1 cellular context compared by ENCODE assay signal in the genomic region with DNA sequence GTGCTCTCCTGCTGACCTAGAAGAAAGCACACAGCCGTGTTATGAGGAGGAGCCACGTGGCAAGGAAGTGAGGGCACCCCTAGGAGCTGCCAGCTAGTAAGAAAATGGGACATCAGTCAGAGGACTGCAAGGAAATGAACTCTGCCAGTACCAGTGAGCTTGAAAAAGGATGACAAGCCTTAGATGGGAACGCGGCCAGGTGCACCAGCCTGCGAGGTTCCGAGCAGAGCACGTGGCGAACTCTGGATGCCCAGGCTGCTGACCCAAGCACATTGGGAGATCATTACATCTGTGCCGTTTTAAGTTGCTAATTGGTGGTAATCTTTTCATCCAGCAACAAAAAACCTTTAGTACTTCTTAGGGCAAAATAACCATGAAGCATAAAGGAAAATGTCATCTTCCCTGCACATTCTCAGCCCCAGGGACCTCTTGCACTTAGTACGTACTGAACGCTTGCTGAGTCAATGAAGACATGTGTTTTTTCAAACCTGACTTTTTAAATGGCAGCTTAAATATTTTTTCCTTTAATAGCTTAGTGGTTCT.
TF ChIP-seq lines count a peak whose summit lies in the region.

No MANE protein-coding gene starts in this region.

TF ChIP-seq in GM23338, 12 proteins besides CTCF, POLR2A, EP300 and RAD21 (continued from another document):
- TF ChIP-seq, protein P1, sequence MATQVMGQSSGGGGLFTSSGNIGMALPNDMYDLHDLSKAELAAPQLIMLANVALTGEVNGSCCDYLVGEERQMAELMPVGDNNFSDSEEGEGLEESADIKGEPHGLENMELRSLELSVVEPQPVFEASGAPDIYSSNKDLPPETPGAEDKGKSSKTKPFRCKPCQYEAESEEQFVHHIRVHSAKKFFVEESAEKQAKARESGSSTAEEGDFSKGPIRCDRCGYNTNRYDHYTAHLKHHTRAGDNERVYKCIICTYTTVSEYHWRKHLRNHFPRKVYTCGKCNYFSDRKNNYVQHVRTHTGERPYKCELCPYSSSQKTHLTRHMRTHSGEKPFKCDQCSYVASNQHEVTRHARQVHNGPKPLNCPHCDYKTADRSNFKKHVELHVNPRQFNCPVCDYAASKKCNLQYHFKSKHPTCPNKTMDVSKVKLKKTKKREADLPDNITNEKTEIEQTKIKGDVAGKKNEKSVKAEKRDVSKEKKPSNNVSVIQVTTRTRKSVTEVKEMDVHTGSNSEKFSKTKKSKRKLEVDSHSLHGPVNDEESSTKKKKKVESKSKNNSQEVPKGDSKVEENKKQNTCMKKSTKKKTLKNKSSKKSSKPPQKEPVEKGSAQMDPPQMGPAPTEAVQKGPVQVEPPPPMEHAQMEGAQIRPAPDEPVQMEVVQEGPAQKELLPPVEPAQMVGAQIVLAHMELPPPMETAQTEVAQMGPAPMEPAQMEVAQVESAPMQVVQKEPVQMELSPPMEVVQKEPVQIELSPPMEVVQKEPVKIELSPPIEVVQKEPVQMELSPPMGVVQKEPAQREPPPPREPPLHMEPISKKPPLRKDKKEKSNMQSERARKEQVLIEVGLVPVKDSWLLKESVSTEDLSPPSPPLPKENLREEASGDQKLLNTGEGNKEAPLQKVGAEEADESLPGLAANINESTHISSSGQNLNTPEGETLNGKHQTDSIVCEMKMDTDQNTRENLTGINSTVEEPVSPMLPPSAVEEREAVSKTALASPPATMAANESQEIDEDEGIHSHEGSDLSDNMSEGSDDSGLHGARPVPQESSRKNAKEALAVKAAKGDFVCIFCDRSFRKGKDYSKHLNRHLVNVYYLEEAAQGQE (IDR thresholded peaks at IDR 0.05; ENCODE audit: unreplicated experiment), result no peak
- no peak for TF ChIP-seq JUNB (IDR thresholded peaks at IDR 0.05; ENCODE audit: unreplicated experiment)
- TF ChIP-seq EZH2 (IDR thresholded peaks at IDR 0.05; ENCODE audit: low read depth, unreplicated experiment), result no peak
- no peak for TF ChIP-seq ZNF331 (CRISPR knock-in tag; IDR thresholded peaks at IDR 0.05; ENCODE audit: low read depth)
- no peak for TF ChIP-seq EZH2phosphoT487 (IDR thresholded peaks at IDR 0.05; ENCODE audit: unreplicated experiment)
- no peak for TF ChIP-seq CREB1 (CRISPR knock-in tag; IDR thresholded peaks at IDR 0.05; ENCODE audit: low read depth)
- no peak for TF ChIP-seq POLR2AphosphoS5 (IDR thresholded peaks at IDR 0.05; ENCODE audit: low read depth)
- TF ChIP-seq STAT1 (IDR thresholded peaks at IDR 0.05; ENCODE audit: unreplicated experiment), result no peak
